8 cellular contexts compared by ENCODE assay signal in genomic region chr20:3766381-3766780, GRCh38.
DNase-seq lines count a peak whose midpoint lies in the region; ATAC-seq lines count a peak whose summit lies in the region.

No MANE protein-coding gene starts in this region.

- peak overlapping the region; percentile 82 for H3K4me3 ChIP-seq in iPS-18c (ENCODE audit: insufficient read depth, low read depth, low read length)
- H3K4me3 ChIP-seq in stomach smooth muscle (ENCODE audit: low read length in 2 of 2), result peak overlapping the region; percentile 89 to 91

- peaks cover 23% of the 10 kb centered on the region for H3K4me1 Mint-ChIP-seq in T-helper 2 cell treated with Interferon-gamma antibody and Interleukin-4, amounts not matched to agents 5 μg/mL and 100 μg/mL, for 36 hours (ENCODE audit: low read depth)
- peaks cover 20% of the 10 kb centered on the region for H3K4me1 Mint-ChIP-seq in activated naive CD8-positive, alpha-beta T cell (ENCODE audit: low read depth)

- H3K36me3 Mint-ChIP-seq in T-helper 2 cell treated with Interferon-gamma antibody and Interleukin-4, amounts not matched to agents 5 μg/mL and 100 μg/mL, for 36 hours (ENCODE audit: low read depth), result no peaks in the 10 kb centered on the region
- no peaks in the 10 kb centered on the region for H3K36me3 Mint-ChIP-seq in activated naive CD8-positive, alpha-beta T cell

- H3K9ac ChIP-seq in stomach smooth muscle (ENCODE audit: low read length in 2 of 2), result peak overlapping the region; percentile 71 to 76

- no peaks in the 10 kb centered on the region for H3K27me3 Mint-ChIP-seq in T-helper 2 cell treated with Interferon-gamma antibody and Interleukin-4, amounts not matched to agents 5 μg/mL and 100 μg/mL, for 36 hours (ENCODE audit: low read depth)
- H3K27me3 Mint-ChIP-seq in activated naive CD8-positive, alpha-beta T cell, result no peaks in the 10 kb centered on the region

- H3K36me3 ChIP-seq in stomach smooth muscle (ENCODE audit: control insufficient read depth in 2 of 2, insufficient read depth in 2 of 2, low read length in 2 of 2), result no peaks in the 10 kb centered on the region

- H3K27ac Mint-ChIP-seq in T-helper 2 cell treated with Interferon-gamma antibody and Interleukin-4, amounts not matched to agents 5 μg/mL and 100 μg/mL, for 36 hours, result no peak overlapping the region
- no peak overlapping the region for H3K27ac Mint-ChIP-seq in activated naive CD8-positive, alpha-beta T cell

- no peak for DNase-seq in T-helper 2 cell treated with Interferon-gamma antibody and Interleukin-4, amounts not matched to agents 5 μg/mL and 100 μg/mL, for 36 hours (ENCODE audit: low spot score)
- DNase-seq in T-helper 2 cell, result no peak
- no peak for DNase-seq in stimulated activated CD4-positive, alpha-beta T cell treated with anti-CD3 and anti-CD28 coated beads, Interleukin-12 subunit alpha, Interleukin-12 subunit beta, amount 100 ng/mL, for 4 hours
- DNase-seq in NCI-H510A (lab: John Stamatoyannopoulos, UW), result no peak

- H3K27ac ChIP-seq in stomach smooth muscle (ENCODE audit: low read length), result peak overlapping the region; percentile 97

- H3K9me3 Mint-ChIP-seq in T-helper 2 cell treated with Interferon-gamma antibody and Interleukin-4, amounts not matched to agents 5 μg/mL and 100 μg/mL, for 36 hours, result no peaks in the 10 kb centered on the region
- no peaks in the 10 kb centered on the region for H3K9me3 Mint-ChIP-seq in activated naive CD8-positive, alpha-beta T cell (ENCODE audit: low read depth)

- H3K4me1 ChIP-seq in stomach smooth muscle (ENCODE audit: control insufficient read depth, insufficient read depth, low read length), result peaks cover 65% of the 10 kb centered on the region

- H3K27me3 ChIP-seq in stomach smooth muscle (ENCODE audit: control insufficient read depth in 1 of 2, insufficient read depth in 2 of 2, low read length in 2 of 2), result no peaks in the 10 kb centered on the region

- ATAC-seq in GM21423 (IDR thresholded peaks at IDR 0.05; ENCODE audit: unreplicated experiment), result no peak

- H3K4me3 Mint-ChIP-seq in T-helper 2 cell treated with Interferon-gamma antibody and Interleukin-4, amounts not matched to agents 5 μg/mL and 100 μg/mL, for 36 hours, result peak overlapping the region; percentile 82
- H3K4me3 Mint-ChIP-seq in activated naive CD8-positive, alpha-beta T cell, result peak overlapping the region; percentile 90

- H3K9me3 ChIP-seq in iPS-18c (ENCODE audit: control insufficient read depth, insufficient read depth, low read length) (peaks cover 4% of the 10 kb centered on the region), stomach smooth muscle (ENCODE audit: control insufficient read depth in 2 of 2, low read length in 2 of 2) (no peaks in the 10 kb centered on the region)
